In genomic region chr14:60183138-60183537, GRCh38 we compare ENCODE assay signal across 13 cellular contexts. TPM values are rescaled to one million over a fixed set of nuclear protein-coding genes. Genes with fewer than 3 reads are reported as not detected.
DNase-seq lines count a peak whose midpoint lies in the region; ATAC-seq, FAIRE-seq and TF ChIP-seq lines count a peak whose summit lies in the region.
"Had no signal": no experiment of that assay in that cellular context is flagged by ENCODE, and none has a peak within 500 bp of the region (broad histone marks: within the 10 kb centered on the region; RNA-seq: fewer than 3 reads in every experiment).

No MANE protein-coding gene starts in this region.

- H3K4me2 ChIP-seq in HepG2 (ENCODE audit: low read depth, low read length): peak overlapping the region; percentile 71
- H3K4me2 ChIP-seq: GM23338 had no signal

- H3K9me3 ChIP-seq in HepG2 (ENCODE audit: low read length) (no peaks in the 10 kb centered on the region), right lobe of liver (no peaks in the 10 kb centered on the region)
- H3K9me3 ChIP-seq: esophagus squamous epithelium had no signal

- H3K4me1 Mint-ChIP-seq in activated T-helper 17 cell treated with anti-CD3 and anti-CD28 coated beads, Interleukin-2, amount 50 U/mL, for 72 hours: peaks cover 7% of the 10 kb centered on the region

- WGBS in HepG2 (ENCODE audit: low lambda C conversion rate): 43% methylated on average over 3 of the region's 3 CpGs
- WGBS in right lobe of liver (ENCODE audit: insufficient coverage, low coverage, low lambda C conversion rate, missing lambda C conversion rate): 84% methylated on average over 3 of the region's 3 CpGs

- no peaks in the 10 kb centered on the region for H3K27me3 ChIP-seq in HepG2 (ENCODE audit: control insufficient read depth in 1 of 2, insufficient read depth in 2 of 2, low read length in 2 of 2)
- H3K27me3 ChIP-seq in right lobe of liver: no peaks in the 10 kb centered on the region
- H3K27me3 ChIP-seq: esophagus squamous epithelium had no signal

- TF ChIP-seq RAD21 in HepG2 (CRISPR knock-in tag; IDR thresholded peaks at IDR 0.05): no peak

- H3K27me3 Mint-ChIP-seq in activated T-helper 17 cell treated with anti-CD3 and anti-CD28 coated beads, Interleukin-2, amount 50 U/mL, for 72 hours: no peaks in the 10 kb centered on the region

- no peak overlapping the region for H3K4me3 ChIP-seq in HepG2 (replicated peaks in 1 of 3; ENCODE audit: insufficient read depth in 1 of 3, low read depth in 2 of 3, low read length in 3 of 3)
- no peak overlapping the region for H3K4me3 ChIP-seq in right lobe of liver
- H3K4me3 ChIP-seq: GM23338 had no signal

- no peak overlapping the region for H3K27ac ChIP-seq in HepG2 (ENCODE audit: extremely low read length, insufficient read depth, low read length)
- no peak overlapping the region for H3K27ac ChIP-seq in right lobe of liver

- CTCF ChIA-PET in HepG2 (lab: Yijun Ruan, JAX; ENCODE audit: low intra/inter-chr PET ratio, low total read pairs): interaction anchor here (2.1 to 4.1 kb wide), 3 partner anchors 119 to 218 kb away, joined by 7 to 41 read pairs (median 30); no protein-coding TSS in a partner anchor

- H4K20me1 ChIP-seq in HepG2 (ENCODE audit: insufficient read depth, low read length): no peaks in the 10 kb centered on the region

- H3K4me1 ChIP-seq in HepG2 (ENCODE audit: insufficient read depth, low read length) (peaks cover 12% of the 10 kb centered on the region; the same call in 1 of the 2 replicates), right lobe of liver (no peaks in the 10 kb centered on the region)

- no peaks in the 10 kb centered on the region for H3K9me3 Mint-ChIP-seq in activated T-helper 17 cell treated with anti-CD3 and anti-CD28 coated beads, Interleukin-2, amount 50 U/mL, for 72 hours
- H3K9me3 Mint-ChIP-seq: GM23338 had no signal

- DNase-seq in HepG2 (ENCODE audit: low spot score) (no peak), right lobe of liver (no peak), nucleus accumbens (lab: John Stamatoyannopoulos, UW) (no peak), 8988T (no peak)
- DNase-seq: amygdala, cortex of kidney, esophagus squamous epithelium, NCI-H187 treated with DMSO at 0.1 percent for 48 hours had no signal

- TF ChIP-seq POLR2A in HepG2 (IDR thresholded peaks at IDR 0.05; ENCODE audit: insufficient read depth in 1 of 2, low read depth in 2 of 2, low read length in 2 of 2) (no peak), right lobe of liver (IDR thresholded peaks at IDR 0.05) (no peak)

- H3K36me3 Mint-ChIP-seq in activated T-helper 17 cell treated with anti-CD3 and anti-CD28 coated beads, Interleukin-2, amount 50 U/mL, for 72 hours (ENCODE audit: low read depth): no peaks in the 10 kb centered on the region

- H3K4me3 Mint-ChIP-seq in activated T-helper 17 cell treated with anti-CD3 and anti-CD28 coated beads, Interleukin-2, amount 50 U/mL, for 72 hours: peak overlapping the region; percentile 85
- H3K4me3 Mint-ChIP-seq: GM23338 had no signal

- peak overlapping the region; percentile 92 for H2AFZ ChIP-seq in HepG2 (ENCODE audit: low read length)
- H2AFZ ChIP-seq: GM23338 had no signal

- in situ Hi-C loops in HepG2 (cut with HindIII; ENCODE audit: extremely low pct_ligation_motif_present, low pct_unique_long_range_greater_than_20kb): loop anchor here (5.0 to 25.0 kb wide), 3 partner anchors 121 to 671 kb away; no protein-coding TSS in a partner anchor

- FAIRE-seq in HepG2 (lab: Jason Lieb, UNC): no peak

- no peak for TF ChIP-seq EP300 in HepG2 (IDR thresholded peaks at IDR 0.05; ENCODE audit: low read depth in 2 of 2, low read length in 2 of 2)
- no peak for TF ChIP-seq EP300 in HepG2 (CRISPR knock-in tag; IDR thresholded peaks at IDR 0.05; ENCODE audit: borderline replicate concordance)

- no peaks in the 10 kb centered on the region for H3K36me3 ChIP-seq in HepG2 (replicated peaks in 1 of 2; ENCODE audit: control insufficient read depth in 1 of 2, insufficient read depth in 2 of 2, low read length in 2 of 2)
- no peaks in the 10 kb centered on the region for H3K36me3 ChIP-seq in right lobe of liver
- H3K36me3 ChIP-seq: esophagus squamous epithelium had no signal

- no TSS peak for BruUV-seq in HepG2 (replicated peaks; lab: Mats Ljungman, UMichigan)

- intact Hi-C loops in HepG2 (cut with micrococcal nuclease; ENCODE audit: unreplicated experiment): loop anchor here (10.0 kb wide), 1 partner anchor 382 kb away; no protein-coding TSS in a partner anchor
- intact Hi-C loops in right lobe of liver (cut with DNase I): loop anchor here in 1 of 2 donors (10.0 kb wide), 1 partner anchor 218 kb away; no protein-coding TSS in a partner anchor

- H3K27ac Mint-ChIP-seq in activated T-helper 17 cell treated with anti-CD3 and anti-CD28 coated beads, Interleukin-2, amount 50 U/mL, for 72 hours: peak overlapping the region; percentile 91
- H3K27ac Mint-ChIP-seq: GM23338 had no signal

- ATAC-seq in HepG2: no peak
- ATAC-seq in right lobe of liver: no peak
- ATAC-seq in HG02642 (IDR thresholded peaks at IDR 0.05; ENCODE audit: poor library complexity, unreplicated experiment): peak; percentile 36
- ATAC-seq in activated T-helper 17 cell treated with anti-CD3 and anti-CD28 coated beads, Interleukin-2, amount 50 U/mL, for 72 hours (replicated peaks): no peak
- no peak for ATAC-seq in HG03565 (IDR thresholded peaks at IDR 0.05; ENCODE audit: unreplicated experiment)
- no peak for ATAC-seq in GM21576 (IDR thresholded peaks at IDR 0.05; ENCODE audit: unreplicated experiment)
- ATAC-seq: GM23338 had no signal

- H3K9ac ChIP-seq in HepG2 (ENCODE audit: insufficient read depth, low read depth, low read length): no peak overlapping the region

- POLR2A ChIA-PET in HepG2 (lab: Yijun Ruan, JAX): interaction anchor here (1.4 kb wide), 1 partner anchor 217 kb away, joined by 3 read pairs; no protein-coding TSS in a partner anchor

- H3K79me2 ChIP-seq in HepG2 (ENCODE audit: insufficient read depth, low read length): no peaks in the 10 kb centered on the region

- no peak for TF ChIP-seq CTCF in HepG2 (CRISPR knock-in tag; IDR thresholded peaks at IDR 0.05)
- TF ChIP-seq CTCF in right lobe of liver (IDR thresholded peaks at IDR 0.05): no peak

TF ChIP-seq in HepG2, 621 proteins besides CTCF, POLR2A, EP300 and RAD21:
- TF ChIP-seq MTA3 (CRISPR knock-in tag; IDR thresholded peaks at IDR 0.05): no peak
- TF ChIP-seq, protein P1, sequence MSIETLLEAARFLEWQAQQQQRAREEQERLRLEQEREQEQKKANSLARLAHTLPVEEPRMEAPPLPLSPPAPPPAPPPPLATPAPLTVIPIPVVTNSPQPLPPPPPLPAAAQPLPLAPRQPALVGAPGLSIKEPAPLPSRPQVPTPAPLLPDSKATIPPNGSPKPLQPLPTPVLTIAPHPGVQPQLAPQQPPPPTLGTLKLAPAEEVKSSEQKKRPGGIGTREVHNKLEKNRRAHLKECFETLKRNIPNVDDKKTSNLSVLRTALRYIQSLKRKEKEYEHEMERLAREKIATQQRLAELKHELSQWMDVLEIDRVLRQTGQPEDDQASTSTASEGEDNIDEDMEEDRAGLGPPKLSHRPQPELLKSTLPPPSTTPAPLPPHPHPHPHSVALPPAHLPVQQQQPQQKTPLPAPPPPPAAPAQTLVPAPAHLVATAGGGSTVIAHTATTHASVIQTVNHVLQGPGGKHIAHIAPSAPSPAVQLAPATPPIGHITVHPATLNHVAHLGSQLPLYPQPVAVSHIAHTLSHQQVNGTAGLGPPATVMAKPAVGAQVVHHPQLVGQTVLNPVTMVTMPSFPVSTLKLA (IDR thresholded peaks at IDR 0.05): 0 out of 2 replicates have a peak, but pooled peaks have one; percentile 4

RNA-seq across cellular contexts. Expression of gene DHRS7, which starts 17.9 kb away (rescaled TPM):
- total RNA-seq in HepG2 (2016; rRNA removed; fragmentation: Illumina TruSeq; extraction: Trizol) (25.2 and 44.4 TPM in 2 replicates), right lobe of liver (100 to 1,000 TPM in 4 of 6 experiments, 10 to 100 TPM in 2; 65.0 to 153 (median 116) TPM)
- total RNA-seq in HepG2 (2016; cell fraction: cytosol; rRNA removed; fragmentation: Illumina TruSeq; extraction: Trizol; ENCODE audit: low read depth): 7.9 and 8.6 TPM in 2 replicates
- total RNA-seq in HepG2 (2016; cell fraction: insoluble cytoplasmic fraction; rRNA removed; fragmentation: Illumina TruSeq; extraction: Trizol): 26.3 and 40.3 TPM in 2 replicates
- 9.4 and 10.7 TPM in 2 replicates for total RNA-seq in HepG2 (2016; cell fraction: membrane; rRNA removed; fragmentation: Illumina TruSeq; extraction: Trizol)
- total RNA-seq in HepG2 (2016; cell fraction: nucleus; rRNA removed; fragmentation: Illumina TruSeq; extraction: Trizol): 30.8 and 35.0 TPM in 2 replicates
- polyA plus RNA-seq in HepG2 (2011; rRNA removed): 17.0 and 20.8 TPM in 2 replicates
- 19.3 and 24.1 TPM in 2 replicates for polyA plus RNA-seq in HepG2 (2011; cell fraction: cytosol; rRNA removed)
- 9.2 and 12.0 TPM in 2 replicates for polyA plus RNA-seq in HepG2 (2011; cell fraction: nucleus; rRNA removed)
- 23.8 and 32.5 TPM in 2 replicates for polyA plus RNA-seq in HepG2 (2012)
- 6.4 and 6.9 TPM in 2 replicates for polyA plus RNA-seq in HepG2 (2016; cell fraction: cytosol; fragmentation: Illumina TruSeq; extraction: Trizol; ENCODE audit: low read depth)
- 21.8 and 23.9 TPM in 2 replicates for polyA plus RNA-seq in HepG2 (2016; cell fraction: insoluble cytoplasmic fraction; fragmentation: Illumina TruSeq; extraction: Trizol; ENCODE audit: low read depth)
- 8.3 and 8.6 TPM in 2 replicates for polyA plus RNA-seq in HepG2 (2016; cell fraction: membrane; fragmentation: Illumina TruSeq; extraction: Trizol; ENCODE audit: low read depth)
- 38.7 and 45.9 TPM in 2 replicates for polyA plus RNA-seq in HepG2 (2016; cell fraction: nucleus; fragmentation: Illumina TruSeq; extraction: Trizol; ENCODE audit: insufficient read depth, low read depth)
- 9.0 and 23.9 TPM in 2 replicates for polyA minus RNA-seq in HepG2 (2011; rRNA and poly(A)+ RNA removed; ENCODE audit: low replicate concordance)
- 15.3 and 15.4 TPM in 2 replicates for polyA minus RNA-seq in HepG2 (2011; cell fraction: cytosol; rRNA and poly(A)+ RNA removed)
- 11.6 and 15.4 TPM in 2 replicates for polyA minus RNA-seq in HepG2 (2011; cell fraction: nucleus; rRNA and poly(A)+ RNA removed)
- total RNA-seq in activated T-helper 17 cell treated with anti-CD3 and anti-CD28 coated beads, Interleukin-2, amount 50 U/mL, for 72 hours: 10 to 100 TPM; 47.6 to 60.6 TPM
